In the genomic region with DNA sequence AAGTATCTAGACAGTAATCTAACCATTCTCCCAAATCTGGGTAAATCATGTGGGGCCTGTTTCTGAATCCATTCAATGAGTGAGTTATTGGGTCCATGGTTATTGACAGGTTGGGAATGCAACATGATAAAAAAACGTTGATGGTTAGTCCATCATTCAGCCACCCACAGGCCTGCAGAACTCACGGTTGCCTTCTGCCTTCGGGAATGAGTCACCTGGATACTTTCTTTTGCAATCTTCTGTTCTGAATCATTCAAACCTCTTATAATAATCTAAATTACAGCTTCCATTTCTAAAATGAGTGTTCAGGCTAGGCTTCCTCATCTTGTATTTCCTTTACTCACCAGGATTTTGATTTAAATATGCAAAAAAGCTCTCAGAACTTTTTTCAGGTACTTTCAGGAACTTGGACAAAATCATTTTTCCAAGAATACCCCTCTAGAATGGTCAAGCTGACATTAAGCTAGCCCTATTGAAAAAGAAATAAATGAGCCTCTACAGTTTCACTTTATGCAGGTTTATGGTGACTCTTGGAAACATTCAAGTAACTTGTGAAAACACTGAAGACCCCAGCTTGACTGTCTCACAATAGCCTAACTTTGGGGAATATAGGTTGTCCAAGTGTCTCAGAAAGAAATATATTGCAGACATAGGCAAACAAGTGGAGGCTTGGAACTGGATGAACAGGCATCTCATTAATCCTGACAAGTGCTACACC, we compare ENCODE assay signal across 25 cellular contexts.
DNase-seq lines count a peak whose midpoint lies in the region; ATAC-seq and TF ChIP-seq lines count a peak whose summit lies in the region.
"Had no signal": no experiment of that assay in that cellular context is flagged by ENCODE, and none has a peak within 500 bp of the region (broad histone marks: within the 10 kb centered on the region; RNA-seq: fewer than 3 reads in every experiment).

No MANE protein-coding gene starts in this region.

- intact Hi-C loops in MCF 10A (cut with micrococcal nuclease) (no loop called here), breast epithelium (cut with DNase I; ENCODE audit: low total_unique reads) (no loop called here)

- H3K36me3 Mint-ChIP-seq in MCF 10A (ENCODE audit: insufficient read depth, unreplicated experiment): no peaks in the 10 kb centered on the region
- H3K36me3 Mint-ChIP-seq: immature natural killer cell, memory B cell had no signal

- CTCF ChIA-PET in MCF 10A (lab: Yijun Ruan, JAX): interaction anchor here (1.1 to 2.6 kb wide), 2 partner anchors 8 to 39 kb away, joined by 3 to 7 read pairs; no protein-coding TSS in a partner anchor

- no peak overlapping the region for H3K4me3 Mint-ChIP-seq in MCF 10A (ENCODE audit: unreplicated experiment)
- H3K4me3 Mint-ChIP-seq: activated naive CD8-positive, alpha-beta T cell; CD8-positive, alpha-beta memory T cell; immature natural killer cell; memory B cell had no signal

- no peaks in the 10 kb centered on the region for H3K36me3 ChIP-seq in breast epithelium
- no peaks in the 10 kb centered on the region for H3K36me3 ChIP-seq in RWPE2 (ENCODE audit: low read depth)
- H3K36me3 ChIP-seq in MG63: no peaks in the 10 kb centered on the region
- H3K36me3 ChIP-seq: cardiac muscle cell, tibial artery, WERI-Rb-1 had no signal

- DNase-seq in MCF 10A (ENCODE audit: unreplicated experiment): peak; percentile 49
- no peak for DNase-seq in breast epithelium (ENCODE audit: low spot score in 2 of 2)
- DNase-seq in HS-5 (ENCODE audit: low read depth): peak; percentile 2
- no peak for DNase-seq in RWPE2 (ENCODE audit: low spot score)
- DNase-seq in kidney tubule cell (ENCODE audit: low spot score): peak; percentile 68
- no peak for DNase-seq in HuH-7.5 (ENCODE audit: low spot score)
- DNase-seq in MG63: no peak
- DNase-seq: aorta; CD8-positive, alpha-beta memory T cell; effector CD4-positive, alpha-beta T cell; EL; immature natural killer cell; NCI-H1694; NCI-H446; NCI-H748 treated with DMSO at 0.1 percent for 48 hours; SW 1271; T-helper 9 cell; tibial artery; WERI-Rb-1 had no signal

- peak; percentile 84 for ATAC-seq in RWPE2 (ENCODE audit: low read depth)
- ATAC-seq: left lobe of liver, Panc1 had no signal

- H3K27me3 ChIP-seq in breast epithelium (peaks cover 0 to 6% of the 10 kb centered on the region in 2 donors), RWPE2 (ENCODE audit: insufficient read depth, poor library complexity, severe bottlenecking) (no peaks in the 10 kb centered on the region), MG63 (no peaks in the 10 kb centered on the region)
- H3K27me3 ChIP-seq: cardiac muscle cell, tibial artery had no signal

- H3K9me3 ChIP-seq in breast epithelium (peaks cover 0 to 2% of the 10 kb centered on the region in 2 donors), RWPE2 (ENCODE audit: severe bottlenecking) (no peaks in the 10 kb centered on the region), MG63 (no peaks in the 10 kb centered on the region)
- H3K9me3 ChIP-seq: tibial artery had no signal

- no peaks in the 10 kb centered on the region for H3K9me3 Mint-ChIP-seq in MCF 10A (ENCODE audit: unreplicated experiment)

- no TSS peak for BruUV-seq in MCF 10A (replicated peaks; lab: Mats Ljungman, UMichigan)

- POLR2A ChIA-PET in MCF 10A (lab: Yijun Ruan, JAX): interaction anchor here (0.7 kb wide), 1 partner anchor 157 kb away, joined by 3 read pairs; the partner anchor contains the start of gene SPATA7

- TF ChIP-seq CTCF in MCF 10A (IDR thresholded peaks at IDR 0.05; ENCODE audit: unreplicated experiment) (no peak), breast epithelium (IDR thresholded peaks at IDR 0.05) (no peak), RWPE2 (IDR thresholded peaks at IDR 0.05; ENCODE audit: poor library complexity, severe bottlenecking) (no peak)

- H3K4me3 ChIP-seq in breast epithelium: no peak overlapping the region
- H3K4me3 ChIP-seq in RWPE2 (ENCODE audit: severe bottlenecking): no peak overlapping the region
- H3K4me3 ChIP-seq in MG63: no peak overlapping the region
- H3K4me3 ChIP-seq: cardiac muscle cell, tibial artery had no signal

- H3K27ac ChIP-seq in breast epithelium (no peak overlapping the region), RWPE2 (ENCODE audit: poor library complexity, severe bottlenecking) (no peak overlapping the region)
- H3K27ac ChIP-seq: cardiac muscle cell, KMS-11, tibial artery, WERI-Rb-1 had no signal

- peaks cover 32% of the 10 kb centered on the region for H3K27me3 Mint-ChIP-seq in MCF 10A (ENCODE audit: insufficient read depth, unreplicated experiment)

- H3K27ac Mint-ChIP-seq in MCF 10A (ENCODE audit: low read depth, unreplicated experiment): no peak overlapping the region
- H3K27ac Mint-ChIP-seq: activated naive CD8-positive, alpha-beta T cell; CD8-positive, alpha-beta memory T cell; immature natural killer cell; memory B cell had no signal

- no peaks in the 10 kb centered on the region for H3K4me1 ChIP-seq in breast epithelium
- no peaks in the 10 kb centered on the region for H3K4me1 ChIP-seq in RWPE2 (ENCODE audit: insufficient read depth, poor library complexity, severe bottlenecking)
- H3K4me1 ChIP-seq: tibial artery had no signal

- no peaks in the 10 kb centered on the region for H3K4me1 Mint-ChIP-seq in MCF 10A (ENCODE audit: insufficient read depth, unreplicated experiment)
- H3K4me1 Mint-ChIP-seq: CD8-positive, alpha-beta memory T cell; immature natural killer cell; memory B cell had no signal

- no peak for TF ChIP-seq POLR2A in breast epithelium (IDR thresholded peaks at IDR 0.05)

Comparison
In these comparisons a context has a peak if more than half of its experiments do, and no peak if none do; other contexts are left out.
1. DNase-seq: peak in MCF 10A (single experiment), HS-5 (single experiment) and kidney tubule cell (single experiment); none in breast epithelium (0 of 2), RWPE2 (single experiment), HuH-7.5 (single experiment) and MG63 (single experiment).